7 cellular contexts compared by ENCODE assay signal in the genomic region with DNA sequence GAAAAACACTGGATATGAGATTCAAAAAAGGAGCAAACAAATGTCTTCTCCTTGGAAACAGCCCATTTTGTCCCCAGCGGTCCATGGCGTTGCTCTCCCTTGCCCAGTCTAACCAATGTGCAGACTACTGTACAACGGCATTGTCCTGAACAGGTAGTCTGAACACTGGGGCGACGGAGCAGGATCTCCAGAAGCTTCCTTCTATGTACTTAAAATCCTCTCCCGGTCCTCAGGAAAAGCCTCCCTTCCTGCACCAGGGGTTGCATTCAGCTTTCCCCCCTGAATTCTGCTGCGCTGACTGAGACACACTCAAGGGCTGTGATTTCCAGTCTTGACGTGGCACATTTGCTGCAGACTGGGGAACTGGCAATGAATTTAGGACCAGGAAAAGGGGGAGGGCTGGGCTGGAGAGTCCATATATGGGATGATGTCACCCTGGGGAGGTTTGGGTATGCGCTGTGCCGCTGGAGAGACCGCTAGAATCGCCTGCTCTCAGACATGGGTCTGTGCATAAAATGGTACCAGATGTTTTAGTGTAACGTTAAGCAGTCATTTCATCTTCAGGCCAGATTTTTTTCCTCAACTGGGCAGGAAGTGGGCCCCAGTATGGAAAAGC.
DNase-seq lines count a peak whose midpoint lies in the region; ATAC-seq and TF ChIP-seq lines count a peak whose summit lies in the region.

No MANE protein-coding gene starts in this region.

- no peak for DNase-seq in endodermal cell
- peak; percentile 40 to 58 (median 47) for DNase-seq in mucosa of descending colon
- peak; percentile 61 for DNase-seq in transverse colon
- DNase-seq in natural killer cell = no peak
- no peak for DNase-seq in T-helper 1 cell

- no peaks in the 10 kb centered on the region for H3K27me3 Mint-ChIP-seq in endodermal cell (ENCODE audit: insufficient read depth)
- peaks cover 0 to 4% of the 10 kb centered on the region in 2 donors for H3K27me3 Mint-ChIP-seq in natural killer cell (ENCODE audit: low read depth in 2 of 2)

- intact Hi-C loops in mucosa of descending colon (cut with DNase I, micrococcal nuclease) (loop anchor here in 1 of 2 donors (10.0 kb wide), 1 partner anchor 250 kb away; no protein-coding TSS in a partner anchor), transverse colon (cut with DNase I; ENCODE audit: low total_unique reads) (loop anchor here (1.0 to 5.0 kb wide), 2 partner anchors 214 to 253 kb away; no protein-coding TSS in a partner anchor), natural killer cell (cut with micrococcal nuclease) (no loop called here)

- H3K27me3 ChIP-seq in Loucy (ENCODE audit: insufficient read depth, low read length, poor library complexity, severe bottlenecking) = no peaks in the 10 kb centered on the region
- no peaks in the 10 kb centered on the region for H3K27me3 ChIP-seq in endodermal cell (ENCODE audit: control insufficient read depth, insufficient read depth, low read length, poor library complexity, severe bottlenecking)
- no peaks in the 10 kb centered on the region for H3K27me3 ChIP-seq in transverse colon

- H3K36me3 ChIP-seq in Loucy (ENCODE audit: insufficient read depth, low read length) (no peaks in the 10 kb centered on the region), endodermal cell (ENCODE audit: control insufficient read depth, insufficient read depth, low read length) (no peaks in the 10 kb centered on the region), mucosa of descending colon (ENCODE audit: low read depth) (no peaks in the 10 kb centered on the region), transverse colon (no peaks in the 10 kb centered on the region)

- H2AFZ ChIP-seq in Loucy (ENCODE audit: low read length) = peak overlapping the region; percentile 84

- no peak for TF ChIP-seq EP300 in transverse colon (IDR thresholded peaks at IDR 0.05; ENCODE audit: low read depth)

- ATAC-seq in mucosa of descending colon (peak; percentile 81), HG03039 (IDR thresholded peaks at IDR 0.05; ENCODE audit: unreplicated experiment) (no peak), natural killer cell (no peak)

- WGBS in endodermal cell (ENCODE audit: insufficient coverage in 1 of 2, insufficient read length in 1 of 2), 2 experiments = 91 to 94% methylated on average over 7 to 13 of the region's 13 CpGs
- WGBS in transverse colon (ENCODE audit: low coverage in 1 of 2), 2 donors = 20 to 71% methylated on average over 1 to 13 of the region's 13 CpGs

- no peaks in the 10 kb centered on the region for H3K36me3 Mint-ChIP-seq in endodermal cell (ENCODE audit: low read depth)
- H3K36me3 Mint-ChIP-seq in natural killer cell = no peaks in the 10 kb centered on the region

- peak overlapping the region; percentile 64 for H3K4me2 ChIP-seq in Loucy (ENCODE audit: low read depth, low read length, poor library complexity, severe bottlenecking)

- H3K9me3 Mint-ChIP-seq in endodermal cell = no peaks in the 10 kb centered on the region
- no peaks in the 10 kb centered on the region for H3K9me3 Mint-ChIP-seq in natural killer cell

- H3K4me3 ChIP-seq in Loucy (ENCODE audit: low read length, poor library complexity, severe bottlenecking) (peak overlapping the region; percentile 70), endodermal cell (ENCODE audit: low read length) (no peak overlapping the region), mucosa of descending colon (no peak overlapping the region), transverse colon (peak overlapping the region; percentile 27 to 43 (median 40))

- H3F3A ChIP-seq in Loucy (ENCODE audit: low read depth) = no peaks in the 10 kb centered on the region

- H3K9ac ChIP-seq in Loucy (ENCODE audit: low read depth, low read length, poor library complexity, severe bottlenecking) (peak overlapping the region; percentile 77), endodermal cell (ENCODE audit: extremely low read depth, low read length, poor library complexity, severe bottlenecking) (no peak overlapping the region)

- peak; percentile 67 for TF ChIP-seq POLR2A in transverse colon (IDR thresholded peaks at IDR 0.05)

- H3K4me1 Mint-ChIP-seq in endodermal cell (peaks cover 28% of the 10 kb centered on the region), natural killer cell (peaks cover 0 to 10% of the 10 kb centered on the region in 2 donors)

- H4K20me1 ChIP-seq in Loucy (ENCODE audit: insufficient read depth, low read length, poor library complexity, severe bottlenecking) = no peaks in the 10 kb centered on the region

- H3K9me2 ChIP-seq in Loucy (replicated peaks; ENCODE audit: low read depth, low read length) = no peaks in the 10 kb centered on the region

- no peaks in the 10 kb centered on the region for H3K79me2 ChIP-seq in Loucy (ENCODE audit: insufficient read depth, low read length)

- H3K27ac ChIP-seq in endodermal cell (ENCODE audit: low read depth, low read length) (peak overlapping the region; percentile 40), transverse colon (peak overlapping the region; percentile 82 to 88 (median 84))

- H3K4me3 Mint-ChIP-seq in endodermal cell = no peak overlapping the region
- H3K4me3 Mint-ChIP-seq in natural killer cell = no peak overlapping the region

- TF ChIP-seq CTCF in Loucy (conservative IDR thresholded peaks at IDR 0.05; ENCODE audit: low read length) (no peak), endodermal cell (conservative IDR thresholded peaks at IDR 0.05) (no peak), mucosa of descending colon (IDR thresholded peaks at IDR 0.05) (no peak), transverse colon (IDR thresholded peaks at IDR 0.05) (no peak), natural killer cell (IDR thresholded peaks at IDR 0.05) (no peak)

- in situ Hi-C loops in transverse colon (cut with MboI; ENCODE audit: low pct_ligation_motif_present in 1 of 4, low pct_unique_long_range_greater_than_20kb in 1 of 4, low sequenced_read_pairs in 3 of 4) = no loop called here

- H3K4me1 ChIP-seq in Loucy (ENCODE audit: insufficient read depth, low read length, poor library complexity, severe bottlenecking) (peaks cover 40% of the 10 kb centered on the region), endodermal cell (ENCODE audit: control insufficient read depth, insufficient read depth, low read length) (peaks cover 12% of the 10 kb centered on the region), mucosa of descending colon (ENCODE audit: low read depth) (no peaks in the 10 kb centered on the region), transverse colon (peaks cover 0 to 14% (median 3%) of the 10 kb centered on the region in 4 donors)

- no peak overlapping the region for H3K27ac Mint-ChIP-seq in endodermal cell
- no peak overlapping the region for H3K27ac Mint-ChIP-seq in natural killer cell

- H3K9me3 ChIP-seq in Loucy (ENCODE audit: insufficient read depth, low read depth, low read length) (no peaks in the 10 kb centered on the region), endodermal cell (ENCODE audit: control insufficient read depth, low read length) (no peaks in the 10 kb centered on the region), mucosa of descending colon (no peaks in the 10 kb centered on the region), transverse colon (no peaks in the 10 kb centered on the region)

Comparison
In these comparisons a context has a peak if more than half of its experiments do, and no peak if none do; other contexts are left out.
1. H3K4me3 ChIP-seq: peak in Loucy (single experiment) and transverse colon (4 of 4); none in endodermal cell (single experiment) and mucosa of descending colon (single experiment).
2. DNase-seq: peak in mucosa of descending colon (3 of 3) and transverse colon (single experiment); none in endodermal cell (single experiment), natural killer cell (single experiment) and T-helper 1 cell (0 of 5).